In genomic region chr16:69613283-69614154, GRCh38 we compare ENCODE assay signal across 8 cellular contexts. TPM values are rescaled to one million over a fixed set of nuclear protein-coding genes. Genes with fewer than 3 reads are reported as not detected.
DNase-seq lines count a peak whose midpoint lies in the region; ATAC-seq and TF ChIP-seq lines count a peak whose summit lies in the region.

No MANE protein-coding gene starts in this region.

- ATAC-seq in naive thymus-derived CD8-positive, alpha-beta T cell = no peak

- DNase-seq in GM10248 (ENCODE audit: extremely low spot score) (peak; percentile 44), HT-29 (ENCODE audit: low spot score) (peak; percentile 40), caudate nucleus (lab: John Stamatoyannopoulos, UW) (no peak), putamen (ENCODE audit: low spot score) (no peak), SJCRH30 (no peak)
- DNase-seq in naive thymus-derived CD8-positive, alpha-beta T cell = no peak
- no peak for DNase-seq in activated CD8-positive, alpha-beta memory T cell treated with anti-CD3 and anti-CD28 coated beads, Interleukin-2, amount 50 U/mL, for 4 hours
- DNase-seq in activated CD4-positive, alpha-beta T cell treated with anti-CD3 and anti-CD28 coated beads, Interleukin-2, amount 50 U/mL, for 1 hour = no peak

- no peaks in the 10 kb centered on the region for H3K36me3 ChIP-seq in SJCRH30

- POLR2A ChIA-PET in GM10248 (lab: Yijun Ruan, JAX) = no interaction called here
- POLR2A ChIA-PET in naive thymus-derived CD8-positive, alpha-beta T cell (lab: Charles Lee) = no interaction called here

- H3K9me3 ChIP-seq in SJCRH30 (replicated peaks) = no peaks in the 10 kb centered on the region

- no peaks in the 10 kb centered on the region for H3K9me3 Mint-ChIP-seq in naive thymus-derived CD8-positive, alpha-beta T cell

- no peaks in the 10 kb centered on the region for H3K27me3 Mint-ChIP-seq in naive thymus-derived CD8-positive, alpha-beta T cell

- H3K4me3 Mint-ChIP-seq in naive thymus-derived CD8-positive, alpha-beta T cell = no peak overlapping the region

- CTCF ChIA-PET in GM10248 (lab: Yijun Ruan, JAX) = interaction anchor here (1.2 to 2.0 kb wide), 2 partner anchors 12 to 13 kb away, joined by 4 to 10 read pairs; no protein-coding TSS in a partner anchor

- H3K27me3 ChIP-seq in SJCRH30 = no peaks in the 10 kb centered on the region

- H3K4me1 Mint-ChIP-seq in naive thymus-derived CD8-positive, alpha-beta T cell = peaks cover 27 to 54% (median 49%) of the 10 kb centered on the region in 4 donors

- H3K4me3 ChIP-seq in SJCRH30 = no peak overlapping the region

- H3K27ac ChIP-seq in caudate nucleus (ENCODE audit: low read depth, low read length) = peak overlapping the region; percentile 12
- no peak overlapping the region for H3K27ac ChIP-seq in SJCRH30

- H3K4me1 ChIP-seq in SJCRH30 = peaks cover 2% of the 10 kb centered on the region; the same call in 1 of the 2 replicates

- no peak for TF ChIP-seq CTCF in GM10248 (IDR thresholded peaks at IDR 0.05; ENCODE audit: control extremely low read depth, extremely low read depth, low read depth, missing control alignments)

- peaks cover 0 to 15% (median 2%) of the 10 kb centered on the region in 3 donors for H3K36me3 Mint-ChIP-seq in naive thymus-derived CD8-positive, alpha-beta T cell

- H3K27ac Mint-ChIP-seq in naive thymus-derived CD8-positive, alpha-beta T cell = peak overlapping the region; percentile 0 to 74 (median 26)

RNA-seq across cellular contexts. Expression of gene NFAT5, which starts 47.8 kb away (rescaled TPM):
- 6.3 and 10.8 TPM in 2 replicates for total RNA-seq in HT-29 (2014; rRNA removed; shearing (Covaris generic))
- 10 to 100 TPM; 29.8 to 32.2 TPM for total RNA-seq in naive thymus-derived CD8-positive, alpha-beta T cell
- 1 to 10 TPM; 3.8 to 6.7 (median 6.0) TPM for polyA plus RNA-seq in naive thymus-derived CD8-positive, alpha-beta T cell
- total RNA-seq in SJCRH30 (2014; rRNA removed; shearing (Covaris generic)) = 5.6 and 5.7 TPM in 2 replicates

Comparison
In these comparisons a context has a peak if more than half of its experiments do, and no peak if none do; other contexts are left out.
1. DNase-seq: peak in GM10248 (single experiment) and HT-29 (single experiment); none in caudate nucleus (0 of 61), naive thymus-derived CD8-positive, alpha-beta T cell (0 of 10), putamen (single experiment), activated CD8-positive, alpha-beta memory T cell treated with anti-CD3 and anti-CD28 coated beads, Interleukin-2, amount 50 U/mL, for 4 hours (single experiment), SJCRH30 (0 of 2) and activated CD4-positive, alpha-beta T cell treated with anti-CD3 and anti-CD28 coated beads, Interleukin-2, amount 50 U/mL, for 1 hour (single experiment).